Comparison of ENCODE assay signal across 20 cellular contexts in genomic region chr22:18974477-18975180, GRCh38. TPM values are rescaled to one million over a fixed set of nuclear protein-coding genes. Genes with fewer than 3 reads are reported as not detected.
DNase-seq lines count a peak whose midpoint lies in the region; ATAC-seq, FAIRE-seq and TF ChIP-seq lines count a peak whose summit lies in the region.
"Had no signal": no experiment of that assay in that cellular context is flagged by ENCODE, and none has a peak within 500 bp of the region (broad histone marks: within the 10 kb centered on the region; RNA-seq: fewer than 3 reads in every experiment).

No MANE protein-coding gene starts in this region.

- no peak for FAIRE-seq in K562 (lab: Jason Lieb, UNC)
- FAIRE-seq: GM12878, HTR-8/SVneo had no signal

- ATAC-seq in K562 (no peak), left lobe of liver (peak; percentile 3)
- ATAC-seq: CD8-positive, alpha-beta T cell; GM12878; HCT116 had no signal

- TF ChIP-seq POLR2A in K562 (conservative IDR thresholded peaks at IDR 0.05) (no peak), Peyer's patch (IDR thresholded peaks at IDR 0.05) (no peak)

- in situ Hi-C loops in K562 (cut with MboI), result loop anchor here (25.0 kb wide), 1 partner anchor 187 kb away; no protein-coding TSS in a partner anchor

- POLR2A ChIA-PET in K562 (lab: Yijun Ruan, JAX), result interaction anchor here (0.6 kb wide), 1 partner anchor 11 kb away, joined by 3 read pairs; no protein-coding TSS in a partner anchor

- DNase-seq in activated CD8-positive, alpha-beta memory T cell treated with anti-CD3 and anti-CD28 coated beads, Interleukin-2, amount 50 U/mL, for 4 hours, result peak; percentile 9
- DNase-seq in activated CD8-positive, alpha-beta memory T cell treated with anti-CD3 and anti-CD28 coated beads for 24 hours, result no peak
- DNase-seq in K562 (ENCODE audit: extremely low read depth in 1 of 4, low spot score in 3 of 4), result peak in 1 of 4 experiments; percentile 20
- no peak for DNase-seq in left lobe of liver (ENCODE audit: low spot score)
- no peak for DNase-seq in UCSD-AML1 (lab: John Stamatoyannopoulos, UW; ENCODE audit: unreplicated experiment)
- no peak for DNase-seq in Peyer's patch
- DNase-seq in effector memory CD4-positive, alpha-beta T cell, result no peak
- DNase-seq: 8988T; Calu3; CD8-positive, alpha-beta T cell; DMS79 treated with DMSO at 0.1 percent for 48 hours; GF-D8; GOT3; H7 had no signal

- no peaks in the 10 kb centered on the region for H3K9me1 ChIP-seq in K562 (ENCODE audit: control insufficient read depth, insufficient read depth, low read length)

- H3K79me2 ChIP-seq in K562 (ENCODE audit: control insufficient read depth, insufficient read depth, low read length), result no peaks in the 10 kb centered on the region

- H3K9me3 ChIP-seq in K562 (replicated peaks; ENCODE audit: control insufficient read depth, insufficient read depth, low read depth, low read length) (no peaks in the 10 kb centered on the region), Peyer's patch (no peaks in the 10 kb centered on the region)
- no peaks in the 10 kb centered on the region for H3K9me3 ChIP-seq in effector memory CD4-positive, alpha-beta T cell (ENCODE audit: control insufficient read depth, low read length)

- BruUV-seq in K562 (replicated peaks; lab: Mats Ljungman, UMichigan), result no TSS peak

- TF ChIP-seq CTCF in K562 (IDR thresholded peaks at IDR 0.05 in 2 of 3, conservative IDR thresholded peaks at IDR 0.05 in 1 of 3; ENCODE audit: insufficient read depth in 2 of 3, low read depth in 1 of 3, low read length in 3 of 3), result no peak
- no peak for TF ChIP-seq CTCF in Peyer's patch (IDR thresholded peaks at IDR 0.05)

- H3K27ac ChIP-seq in K562 (ENCODE audit: extremely low read depth, low read depth, low read length) (no peak overlapping the region), Peyer's patch (no peak overlapping the region)
- H3K27ac ChIP-seq in effector memory CD4-positive, alpha-beta T cell (ENCODE audit: insufficient read depth, low read length, poor library complexity, severe bottlenecking), result no peak overlapping the region
- H3K27ac ChIP-seq: BLaER1 had no signal

- H2AFZ ChIP-seq in K562 (ENCODE audit: low read depth, low read length), result no peak overlapping the region

- H3K4me2 ChIP-seq in K562 (ENCODE audit: insufficient read depth, low read length), result no peak overlapping the region
- H3K4me2 ChIP-seq: BLaER1 had no signal

- TF ChIP-seq RAD21 in K562 (CRISPR knock-in tag; conservative IDR thresholded peaks at IDR 0.05 in 1 of 2, IDR thresholded peaks at IDR 0.05 in 1 of 2), result no peak

- H3K4me1 ChIP-seq in K562 (replicated peaks in 1 of 2; ENCODE audit: control insufficient read depth in 2 of 2, insufficient read depth in 2 of 2, low read length in 2 of 2) (peaks cover 0 to 40% of the 10 kb centered on the region in 2 experiments; a peak in 2 of 5 replicates), Peyer's patch (peaks cover 0 to 6% (median 3%) of the 10 kb centered on the region in 4 donors)
- H3K4me1 ChIP-seq in effector memory CD4-positive, alpha-beta T cell (ENCODE audit: control insufficient read depth, insufficient read depth, low read length, poor library complexity, severe bottlenecking), result peaks cover 8% of the 10 kb centered on the region

- TF ChIP-seq EP300 in K562 (IDR thresholded peaks at IDR 0.05; ENCODE audit: low read length), result no peak

- 3% methylated on average over 18 of the region's 18 CpGs for WGBS in K562 (ENCODE audit: insufficient coverage, low coverage, missing lambda C conversion rate)

- intact Hi-C loops in K562 (cut with micrococcal nuclease), result no loop called here

- CTCF ChIA-PET in K562 (lab: Yijun Ruan, JAX; ENCODE audit: low intra/inter-chr PET ratio), result no interaction called here

- H3K36me3 ChIP-seq in K562 (ENCODE audit: control insufficient read depth, insufficient read depth, low read length) (no peaks in the 10 kb centered on the region), Peyer's patch (no peaks in the 10 kb centered on the region)
- H3K36me3 ChIP-seq in effector memory CD4-positive, alpha-beta T cell (ENCODE audit: control insufficient read depth, insufficient read depth, low read length), result no peaks in the 10 kb centered on the region

- H3K27me3 ChIP-seq in K562 (ENCODE audit: control insufficient read depth in 2 of 2, insufficient read depth in 2 of 2, low read length in 2 of 2) (peaks cover 30 to 71% of the 10 kb centered on the region in 2 experiments; a peak in 4 of 5 replicates), Peyer's patch (peaks cover 0 to 3% of the 10 kb centered on the region in 2 donors)
- H3K27me3 ChIP-seq in effector memory CD4-positive, alpha-beta T cell (replicated peaks; ENCODE audit: control insufficient read depth, insufficient read depth, low read length, poor library complexity, severe bottlenecking), result peaks cover 8% of the 10 kb centered on the region

- H4K20me1 ChIP-seq in K562 (replicated peaks; ENCODE audit: control insufficient read depth, insufficient read depth, low read length), result peaks cover 14% of the 10 kb centered on the region
- H4K20me1 ChIP-seq: BLaER1 had no signal

- no peak overlapping the region for H3K9ac ChIP-seq in K562 (ENCODE audit: insufficient read depth in 1 of 2, low read depth in 2 of 2, low read length in 2 of 2)
- H3K9ac ChIP-seq: BLaER1 had no signal

- H3K4me3 ChIP-seq in K562, result no peak overlapping the region
- H3K4me3 ChIP-seq in Peyer's patch, result no peak overlapping the region
- H3K4me3 ChIP-seq in effector memory CD4-positive, alpha-beta T cell (ENCODE audit: insufficient read depth, low read depth, low read length, poor library complexity, severe bottlenecking), result no peak overlapping the region
- H3K4me3 ChIP-seq: BLaER1, GM12878 had no signal

TF ChIP-seq in K562, 482 proteins besides CTCF, POLR2A, EP300 and RAD21 (continues in another document):
- TF ChIP-seq TFE3 (CRISPR knock-in tag; IDR thresholded peaks at IDR 0.05) (peak; percentile 73), TRIM24 (IDR thresholded peaks at IDR 0.05) (no peak), BHLHE40 (IDR thresholded peaks at IDR 0.05; ENCODE audit: low read length) (peak; percentile 40; the same call in 1 of the 2 replicates), CEBPB (tag; IDR thresholded peaks at IDR 0.05) (no peak), NR4A1 (CRISPR knock-in tag; IDR thresholded peaks at IDR 0.05) (0 out of 2 replicates have a peak, but pooled peaks have one; percentile 70), NR4A1 (tag; IDR thresholded peaks at IDR 0.05) (no peak), ZNF445 (CRISPR knock-in tag; IDR thresholded peaks at IDR 0.05; ENCODE audit: low read depth) (no peak), TEAD2 (tag; IDR thresholded peaks at IDR 0.05) (no peak), USF1 (CRISPR knock-in tag; IDR thresholded peaks at IDR 0.05) (peak; percentile 80), TAF15 (IDR thresholded peaks at IDR 0.05; ENCODE audit: low read depth, low read length) (0 out of 2 replicates have a peak, but pooled peaks have one; percentile 74)

RNA-seq across cellular contexts. Expression of gene PRODH, which starts 38.5 kb away (rescaled TPM):
- total RNA-seq in K562 (2011; cell fraction: chromatin; rRNA removed; ENCODE audit: low replicate concordance), result 0.09 and 0.23 TPM in 2 replicates
- total RNA-seq in K562 (2011; cell fraction: nucleolus; rRNA removed), result 0.17 TPM in 1 of 2 replicates, not detected in the other
- total RNA-seq in K562 (2011; cell fraction: nucleoplasm; rRNA removed), result not detected in 2 replicates
- total RNA-seq in K562 (2014; rRNA removed) (not detected in 2 replicates), K562 (2014; rRNA removed; fragmentation: Illumina TruSeq; extraction: Trizol) (not detected in 2 replicates), K562 (2015; rRNA removed; fragmentation: Illumina TruSeq; extraction: Trizol) (not detected in 2 replicates), K562 (2021) (not detected in 2 replicates), left lobe of liver (35.6 TPM), Peyer's patch (100 to 1,000 TPM in 3 of 4 donors, 10 to 100 TPM in 1; 12.4 to 360 (median 207) TPM)
- polyA plus RNA-seq in K562 (2011; rRNA removed) (0.11 TPM in 1 of 2 replicates, not detected in the other), K562 (2014; fragmentation: Illumina TruSeq; extraction: Trizol) (not detected in 2 replicates), K562 (2014; fragmentation: Nextera tagmentation; extraction: Ambion mirVana) (not detected), K562 (2014; rRNA removed) (0.07 TPM in 1 of 2 replicates, not detected in the other)
- 0.03 TPM in 1 of 2 replicates, not detected in the other for polyA plus RNA-seq in K562 (2011; cell fraction: cytosol; rRNA removed)
- 0.26 TPM in 1 of 2 replicates, not detected in the other for polyA plus RNA-seq in K562 (2011; cell fraction: nucleus; rRNA removed)
- 0.01 TPM in 1 of 2 replicates, not detected in the other for polyA plus RNA-seq in K562 (2012)
- polyA minus RNA-seq in K562 (2011; rRNA and poly(A)+ RNA removed), result not detected in 2 replicates
- polyA minus RNA-seq in K562 (2011; cell fraction: cytosol; rRNA and poly(A)+ RNA removed), result not detected in 2 replicates
- polyA minus RNA-seq in K562 (2011; cell fraction: nucleus; rRNA and poly(A)+ RNA removed), result 0.40 TPM in 1 of 2 replicates, not detected in the other
- total RNA-seq: CD8-positive, alpha-beta T cell had no signal
- polyA plus RNA-seq: AG04450, CD14-positive monocyte had no signal

Comparison
In these comparisons a context has a peak if more than half of its experiments do, and no peak if none do; other contexts are left out.
1. RNA of gene PRODH, which starts 38.5 kb away (total RNA-seq): 12.4 to 360 TPM in Peyer's patch and 35.6 TPM in left lobe of liver (single experiment); 0.09 to 0.23 TPM in K562; every median in the first group is over 4 times any median in the second.